ENCODE assay signal across 1 cellular context in genomic region chr11:69414773-69415187, GRCh38.
TF ChIP-seq lines count a peak whose summit lies in the region.

No MANE protein-coding gene starts in this region.

TF ChIP-seq in HepG2, 621 proteins besides CTCF, POLR2A, EP300 and RAD21 (continued from another document):
- TF ChIP-seq SPEN (CRISPR knock-in tag; IDR thresholded peaks at IDR 0.05; ENCODE audit: low read depth) (no peak), ELK4 (CRISPR knock-in tag; IDR thresholded peaks at IDR 0.05; ENCODE audit: borderline replicate concordance) (no peak), SRY (CRISPR knock-in tag; IDR thresholded peaks at IDR 0.05) (no peak), KIAA2018 (CRISPR knock-in tag; IDR thresholded peaks at IDR 0.05; ENCODE audit: borderline replicate concordance) (no peak), REPIN1 (CRISPR knock-in tag; IDR thresholded peaks at IDR 0.05; ENCODE audit: borderline replicate concordance, low read depth) (no peak), ARID5B (CRISPR knock-in tag; IDR thresholded peaks at IDR 0.05) (no peak), TP53 (CRISPR knock-in tag; conservative IDR thresholded peaks at IDR 0.05) (no peak), SRF (IDR thresholded peaks at IDR 0.05; ENCODE audit: low read depth, low read length) (no peak), SMC3 (IDR thresholded peaks at IDR 0.05; ENCODE audit: low read length) (no peak), ARID3A (IDR thresholded peaks at IDR 0.05; ENCODE audit: low read depth, low read length) (no peak), KDM5B (CRISPR knock-in tag; IDR thresholded peaks at IDR 0.05; ENCODE audit: borderline replicate concordance) (no peak)
